1 cellular context compared by ENCODE assay signal in genomic region chr11:123061403-123062157, GRCh38.
TF ChIP-seq lines count a peak whose summit lies in the region.

TSS of gene HSPA8 (minus strand) at chr11:123062136. CDS start at chr11:123061324, 812 bp downstream.

TF ChIP-seq in HepG2, 621 proteins besides CTCF, POLR2A, EP300 and RAD21 (continued from another document and continues in another):
- TF ChIP-seq ZBTB4 (CRISPR knock-in tag; IDR thresholded peaks at IDR 0.05; ENCODE audit: borderline replicate concordance) (peak; percentile 45; the same call in 1 of the 2 replicates), PREB (CRISPR knock-in tag; IDR thresholded peaks at IDR 0.05) (no peak), SIN3A (IDR thresholded peaks at IDR 0.05; ENCODE audit: borderline replicate concordance, low read depth, low read length) (peak; percentile 64; the same call in 1 of the 2 replicates), ZNF232 (CRISPR knock-in tag; IDR thresholded peaks at IDR 0.05; ENCODE audit: borderline replicate concordance) (0 out of 2 replicates have a peak, but pooled peaks have one; percentile 33), MED13 (CRISPR knock-in tag; IDR thresholded peaks at IDR 0.05) (peak; percentile 55; the same call in 1 of the 2 replicates), MTF1 (CRISPR knock-in tag; IDR thresholded peaks at IDR 0.05) (0 out of 2 replicates have a peak, but pooled peaks have one; percentile 26), MED8 (CRISPR knock-in tag; IDR thresholded peaks at IDR 0.05; ENCODE audit: insufficient replicate concordance) (peak; percentile 29), ZMAT3 (CRISPR knock-in tag; conservative IDR thresholded peaks at IDR 0.05) (peak; percentile 58; the same call in 1 of the 2 replicates), ZNF256 (CRISPR knock-in tag; conservative IDR thresholded peaks at IDR 0.05) (no peak; the same call in none of the 2 replicates), GMEB2 (CRISPR knock-in tag; IDR thresholded peaks at IDR 0.05; ENCODE audit: low read depth) (no peak), ZFP36L1 (CRISPR knock-in tag; IDR thresholded peaks at IDR 0.05) (0 out of 2 replicates have a peak, but pooled peaks have one; percentile 36), PAX8 (CRISPR knock-in tag; IDR thresholded peaks at IDR 0.05; ENCODE audit: borderline replicate concordance) (no peak), ZFX (CRISPR knock-in tag; IDR thresholded peaks at IDR 0.05; ENCODE audit: low read depth) (peak; percentile 72; the same call in 1 of the 2 replicates), HDAC1 (CRISPR knock-in tag; IDR thresholded peaks at IDR 0.05) (peak; percentile 53; the same call in 1 of the 2 replicates), ZSCAN21 (CRISPR knock-in tag; IDR thresholded peaks at IDR 0.05; ENCODE audit: borderline replicate concordance) (peak; percentile 46; the same call in 1 of the 2 replicates), ZBTB40 (IDR thresholded peaks at IDR 0.05) (no peak), ZBTB40 (CRISPR knock-in tag; IDR thresholded peaks at IDR 0.05) (0 out of 2 replicates have a peak, but pooled peaks have one; percentile 17), ZNF335 (CRISPR knock-in tag; IDR thresholded peaks at IDR 0.05) (0 out of 2 replicates have a peak, but pooled peaks have one; percentile 47), ZNF407 (CRISPR knock-in tag; IDR thresholded peaks at IDR 0.05; ENCODE audit: not compliant biosample characterization) (no peak), SATB2 (CRISPR knock-in tag; IDR thresholded peaks at IDR 0.05) (0 out of 2 replicates have a peak, but pooled peaks have one; percentile 81), BORCS8-MEF2B (CRISPR knock-in tag; IDR thresholded peaks at IDR 0.05) (0 out of 2 replicates have a peak, but pooled peaks have one; percentile 19), ZNF564 (CRISPR knock-in tag; IDR thresholded peaks at IDR 0.05) (peak; percentile 82; the same call in 1 of the 2 replicates), ZSCAN20 (CRISPR knock-in tag; IDR thresholded peaks at IDR 0.05; ENCODE audit: borderline replicate concordance) (peak; percentile 49; the same call in 1 of the 2 replicates), ZNF747 (CRISPR knock-in tag; IDR thresholded peaks at IDR 0.05; ENCODE audit: borderline replicate concordance) (0 out of 2 replicates have a peak, but pooled peaks have one; percentile 67), KMT2A (CRISPR knock-in tag; IDR thresholded peaks at IDR 0.05) (peak; percentile 3), ZNF253 (CRISPR knock-in tag; IDR thresholded peaks at IDR 0.05; ENCODE audit: borderline replicate concordance) (peak; percentile 66; the same call in 1 of the 2 replicates), KLF16 (CRISPR knock-in tag; IDR thresholded peaks at IDR 0.05) (peak in 1 of 2 experiments; percentile 78; a peak in 1 of 4 replicates), U2AF1 (optimal IDR thresholded peaks at IDR 0.05; ENCODE audit: low read depth, low read length) (peak; percentile 24), NKX3-1 (CRISPR knock-in tag; IDR thresholded peaks at IDR 0.05) (peak; percentile 67), HOXA5 (CRISPR knock-in tag; IDR thresholded peaks at IDR 0.05) (peak; percentile 74; the same call in 1 of the 2 replicates), ZNF326 (CRISPR knock-in tag; IDR thresholded peaks at IDR 0.05; ENCODE audit: borderline replicate concordance) (no peak), ZNF768 (CRISPR knock-in tag; IDR thresholded peaks at IDR 0.05) (0 out of 2 replicates have a peak, but pooled peaks have one; percentile 13)
